27 cellular contexts compared by ENCODE assay signal in genomic region chr4:183012862-183013855, GRCh38.
DNase-seq lines count a peak whose midpoint lies in the region; ATAC-seq and TF ChIP-seq lines count a peak whose summit lies in the region.
"Had no signal": no experiment of that assay in that cellular context is flagged by ENCODE, and none has a peak within 500 bp of the region (broad histone marks: within the 10 kb centered on the region; RNA-seq: fewer than 3 reads in every experiment).

No MANE protein-coding gene starts in this region.

- H3K27me3 ChIP-seq in BE2C (peaks cover 5% of the 10 kb centered on the region), GM23248 (replicated peaks; ENCODE audit: insufficient read depth) (peaks cover 57% of the 10 kb centered on the region), mesenchymal stem cell (ENCODE audit: control insufficient read depth in 1 of 2, insufficient read depth in 1 of 2, low read length in 2 of 2) (peaks cover 31 to 37% of the 10 kb centered on the region in 2 experiments), Caco-2 (replicated peaks; ENCODE audit: control insufficient read depth, insufficient read depth, low read length) (no peaks in the 10 kb centered on the region)
- H3K27me3 ChIP-seq: MG63 had no signal

- H3K9me2 ChIP-seq in GM23248 (ENCODE audit: insufficient read depth) = no peaks in the 10 kb centered on the region

- no peaks in the 10 kb centered on the region for H3F3A ChIP-seq in GM23248 (ENCODE audit: insufficient read depth)

- H3K27me3 Mint-ChIP-seq in WTC11 (ENCODE audit: low read depth) = no peaks in the 10 kb centered on the region; the same call in 1 of the 2 replicates
- peaks cover 34% of the 10 kb centered on the region for H3K27me3 Mint-ChIP-seq in Caco-2 (ENCODE audit: insufficient read depth, unreplicated experiment)
- peaks cover 18% of the 10 kb centered on the region for H3K27me3 Mint-ChIP-seq in stimulated activated memory B cell treated with anti-CD40 and anti-IgM and Interleukin-4, amounts not matched to agents 10 μg/mL and 1 μg/mL and 100 μg/mL, for 72 hours
- H3K27me3 Mint-ChIP-seq: dendritic cell treated with granulocyte-macrophage colony-stimulating factor and Interleukin-4, amounts not matched to agents 40 ng/mL and 50 ng/mL, for 4 days had no signal

- H3K79me2 ChIP-seq in GM23248 (ENCODE audit: insufficient read depth) = no peaks in the 10 kb centered on the region

- H2BK15ac ChIP-seq in mesenchymal stem cell (ENCODE audit: low read depth, poor library complexity, severe bottlenecking) = peak overlapping the region; percentile 73

- H3K9ac ChIP-seq in GM23248 (no peak overlapping the region), mesenchymal stem cell (ENCODE audit: low read length) (no peak overlapping the region)

- H3K27ac Mint-ChIP-seq in WTC11 (no peak overlapping the region), Caco-2 (ENCODE audit: unreplicated experiment) (no peak overlapping the region)
- no peak overlapping the region for H3K27ac Mint-ChIP-seq in stimulated activated memory B cell treated with anti-CD40 and anti-IgM and Interleukin-4, amounts not matched to agents 10 μg/mL and 1 μg/mL and 100 μg/mL, for 72 hours
- H3K27ac Mint-ChIP-seq: activated naive CD8-positive, alpha-beta T cell treated with anti-CD3 and anti-CD28 coated beads for 36 hours; dendritic cell treated with granulocyte-macrophage colony-stimulating factor and Interleukin-4, amounts not matched to agents 40 ng/mL and 50 ng/mL, for 4 days; naive thymus-derived CD4-positive, alpha-beta T cell; stimulated activated naive CD8-positive, alpha-beta T cell treated with anti-CD3 and anti-CD28 coated beads, Interleukin-15, Interleukin-2, amounts not matched to agents 100 ng/mL and 50 ng/mL, for 24 hours; T-helper 2 cell treated with Interferon-gamma antibody and Interleukin-4, amounts not matched to agents 5 μg/mL and 100 μg/mL, for 36 hours had no signal

- intact Hi-C loops in Caco-2 (cut with micrococcal nuclease; ENCODE audit: unreplicated experiment) = no loop called here

- H3K36me3 ChIP-seq in BE2C (no peaks in the 10 kb centered on the region), GM23248 (ENCODE audit: low read depth) (no peaks in the 10 kb centered on the region), mesenchymal stem cell (ENCODE audit: control insufficient read depth in 1 of 2, insufficient read depth in 2 of 2, low read depth in 1 of 2, low read length in 2 of 2) (no peaks in the 10 kb centered on the region), Caco-2 (ENCODE audit: control insufficient read depth, insufficient read depth, low read length) (no peaks in the 10 kb centered on the region)
- H3K36me3 ChIP-seq: MG63 had no signal

- no peak overlapping the region for H4K8ac ChIP-seq in mesenchymal stem cell (ENCODE audit: low read length)

- no peak overlapping the region for H2AK5ac ChIP-seq in mesenchymal stem cell (ENCODE audit: low read length, severe bottlenecking)

- in situ Hi-C loops in GM23248 (cut with MboI) = no loop called here

- H3K4me1 Mint-ChIP-seq in WTC11 (peaks cover 11% of the 10 kb centered on the region), Caco-2 (ENCODE audit: low read depth, unreplicated experiment) (no peaks in the 10 kb centered on the region)
- no peaks in the 10 kb centered on the region for H3K4me1 Mint-ChIP-seq in stimulated activated memory B cell treated with anti-CD40 and anti-IgM and Interleukin-4, amounts not matched to agents 10 μg/mL and 1 μg/mL and 100 μg/mL, for 72 hours
- H3K4me1 Mint-ChIP-seq: activated naive CD8-positive, alpha-beta T cell treated with anti-CD3 and anti-CD28 coated beads for 36 hours; naive thymus-derived CD4-positive, alpha-beta T cell had no signal

- POLR2A ChIA-PET in WTC11 (lab: Charles Lee) (no interaction called here), Caco-2 (lab: Charles Lee) (interaction anchor here (0.5 kb wide), 1 partner anchor 22 kb away, joined by 4 read pairs; no protein-coding TSS in a partner anchor)

- H2BK5ac ChIP-seq in mesenchymal stem cell (ENCODE audit: low read depth, low read length, poor library complexity, severe bottlenecking) = no peak overlapping the region

- H3K23ac ChIP-seq in mesenchymal stem cell (ENCODE audit: low read length in 2 of 2) = no peak overlapping the region

- H3K14ac ChIP-seq in mesenchymal stem cell (ENCODE audit: low read length in 2 of 2) = peak overlapping the region in 1 of 2 experiments; percentile 14

- no peaks in the 10 kb centered on the region for H3K4me1 ChIP-seq in BE2C
- H3K4me1 ChIP-seq in GM23248 (ENCODE audit: insufficient read depth) = no peaks in the 10 kb centered on the region
- peaks cover 1% of the 10 kb centered on the region for H3K4me1 ChIP-seq in mesenchymal stem cell (ENCODE audit: control insufficient read depth, insufficient read depth, low read depth, low read length)
- H3K4me1 ChIP-seq in Caco-2 = no peaks in the 10 kb centered on the region

- CTCF ChIA-PET in WTC11 (lab: Charles Lee) = interaction anchor here (0.6 to 1.9 kb wide), 16 partner anchors 12 to 394 kb away, joined by 3 to 20 read pairs (median 4); no protein-coding TSS in a partner anchor
- CTCF ChIA-PET in Caco-2 (lab: Charles Lee) = no interaction called here

- H3K9me3 Mint-ChIP-seq in WTC11 = no peaks in the 10 kb centered on the region
- no peaks in the 10 kb centered on the region for H3K9me3 Mint-ChIP-seq in Caco-2 (ENCODE audit: unreplicated experiment)
- H3K9me3 Mint-ChIP-seq in stimulated activated memory B cell treated with anti-CD40 and anti-IgM and Interleukin-4, amounts not matched to agents 10 μg/mL and 1 μg/mL and 100 μg/mL, for 72 hours = peaks cover 2% of the 10 kb centered on the region
- H3K9me3 Mint-ChIP-seq: activated naive CD8-positive, alpha-beta T cell treated with anti-CD3 and anti-CD28 coated beads for 36 hours; stimulated activated naive CD8-positive, alpha-beta T cell treated with anti-CD3 and anti-CD28 coated beads, Interleukin-15, Interleukin-2, amounts not matched to agents 100 ng/mL and 50 ng/mL, for 24 hours; T-helper 2 cell treated with Interferon-gamma antibody and Interleukin-4, amounts not matched to agents 5 μg/mL and 100 μg/mL, for 36 hours had no signal

- no peak overlapping the region for H3K4me2 ChIP-seq in GM23248 (ENCODE audit: unreplicated experiment)
- H3K4me2 ChIP-seq in mesenchymal stem cell (ENCODE audit: low read length, poor library complexity, severe bottlenecking) = no peak overlapping the region

- H3K27ac ChIP-seq in GM23248 (no peak overlapping the region), mesenchymal stem cell (ENCODE audit: low read length, poor library complexity, severe bottlenecking) (no peak overlapping the region)
- H3K27ac ChIP-seq: SK-N-MC had no signal

- 32 to 33% methylated on average over 19 of the region's 19 CpGs for WGBS in GM23248 (ENCODE audit: low coverage in 1 of 2, low lambda C conversion rate in 2 of 2, missing lambda C conversion rate in 2 of 2), 2 experiments
- 59% methylated on average over 19 of the region's 19 CpGs for WGBS in mesenchymal stem cell

- H4K91ac ChIP-seq in mesenchymal stem cell (ENCODE audit: low read length) = no peak overlapping the region

- no peak overlapping the region for H2BK120ac ChIP-seq in mesenchymal stem cell (ENCODE audit: low read depth, low read length)

- H2BK12ac ChIP-seq in mesenchymal stem cell (ENCODE audit: low read length in 2 of 2) = peak overlapping the region in 1 of 2 experiments; percentile 75

- H2AFZ ChIP-seq in GM23248 = no peak overlapping the region
- H2AFZ ChIP-seq in mesenchymal stem cell (ENCODE audit: low read depth, low read length) = peak overlapping the region; percentile 24

- H3K79me1 ChIP-seq in mesenchymal stem cell (replicated peaks; ENCODE audit: low read length, poor library complexity, severe bottlenecking) = no peaks in the 10 kb centered on the region

- H3K4ac ChIP-seq in mesenchymal stem cell (ENCODE audit: low read depth in 1 of 2, low read length in 2 of 2) = no peak overlapping the region

- TF ChIP-seq CTCF in BE2C (IDR thresholded peaks at IDR 0.05; ENCODE audit: low read depth, low read length) = peak; percentile 37
- TF ChIP-seq CTCF in WTC11 (IDR thresholded peaks at IDR 0.05) = no peak
- TF ChIP-seq CTCF in Caco-2 (IDR thresholded peaks at IDR 0.05; ENCODE audit: insufficient read depth in 1 of 2, low read depth in 1 of 2, low read length in 1 of 2, severe bottlenecking in 1 of 2, unreplicated experiment in 1 of 2) = no peak

- H3K4me3 ChIP-seq in BE2C (ENCODE audit: low read depth, low read length) (no peak overlapping the region), GM23248 (no peak overlapping the region), mesenchymal stem cell (ENCODE audit: insufficient read depth in 1 of 2, low read depth in 1 of 2, low read length in 2 of 2) (no peak overlapping the region), Caco-2 (ENCODE audit: low read depth, low read length) (no peak overlapping the region)
- H3K4me3 ChIP-seq: K562, MG63, SK-N-MC had no signal

- ATAC-seq in WTC11 = peak; percentile 85
- ATAC-seq in stimulated activated memory B cell treated with anti-CD40 and anti-IgM and Interleukin-4, amounts not matched to agents 10 μg/mL and 1 μg/mL and 100 μg/mL, for 72 hours = no peak
- ATAC-seq: K562; naive thymus-derived CD4-positive, alpha-beta T cell; sciatic nerve had no signal

- H3K36me3 Mint-ChIP-seq in WTC11 (no peaks in the 10 kb centered on the region), Caco-2 (ENCODE audit: insufficient read depth, unreplicated experiment) (no peaks in the 10 kb centered on the region)
- H3K36me3 Mint-ChIP-seq in stimulated activated memory B cell treated with anti-CD40 and anti-IgM and Interleukin-4, amounts not matched to agents 10 μg/mL and 1 μg/mL and 100 μg/mL, for 72 hours = no peaks in the 10 kb centered on the region
- H3K36me3 Mint-ChIP-seq: activated naive CD8-positive, alpha-beta T cell treated with anti-CD3 and anti-CD28 coated beads for 36 hours; naive thymus-derived CD4-positive, alpha-beta T cell had no signal

- no peaks in the 10 kb centered on the region for H4K20me1 ChIP-seq in GM23248 (ENCODE audit: insufficient read depth)

- no peak for DNase-seq in BE2C
- peak; percentile 20 for DNase-seq in GM23248
- peak; percentile 21 for DNase-seq in WTC11 (ENCODE audit: low spot score)
- DNase-seq in mesenchymal stem cell = peak; percentile 9
- DNase-seq in Caco-2 = no peak
- no peak for DNase-seq in activated CD8-positive, alpha-beta memory T cell treated with anti-CD3 and anti-CD28 coated beads, Interleukin-2, amount 50 U/mL, for 48 hours
- DNase-seq in T-helper 1 cell = no peak
- DNase-seq: ACHN; activated CD4-positive, alpha-beta T cell treated with anti-CD3 and anti-CD28 coated beads, Interleukin-2, amount 50 U/mL, for 48 hours; activated CD4-positive, CD25-positive, alpha-beta regulatory T cell; activated naive CD8-positive, alpha-beta T cell treated with anti-CD3 and anti-CD28 coated beads for 36 hours; C1 segment of cervical spinal cord; caudate nucleus; MG63; naive thymus-derived CD4-positive, alpha-beta T cell; NCI-H1436 treated with DMSO at 0.1 percent for 48 hours; NCI-H2171; NCI-H69; posterior cingulate gyrus; stimulated activated CD4-positive, alpha-beta T cell treated with anti-CD3 and anti-CD28 coated beads, Interleukin-15, amount 100 ng/mL, for 24 hours had no signal

- no peaks in the 10 kb centered on the region for H3K9me3 ChIP-seq in BE2C
- H3K9me3 ChIP-seq in GM23248 (ENCODE audit: low read depth) = no peaks in the 10 kb centered on the region
- H3K9me3 ChIP-seq in mesenchymal stem cell (ENCODE audit: control insufficient read depth, low read length) = no peaks in the 10 kb centered on the region
- H3K9me3 ChIP-seq in Caco-2 = no peaks in the 10 kb centered on the region
- H3K9me3 ChIP-seq: MG63 had no signal

- BruUV-seq in Caco-2 (replicated peaks; lab: Mats Ljungman, UMichigan) = no TSS peak

- peak overlapping the region in 1 of 2 experiments; percentile 41 for H3K18ac ChIP-seq in mesenchymal stem cell (ENCODE audit: low read depth in 1 of 2, low read length in 2 of 2)

- peak overlapping the region; percentile 69 for H3K4me3 Mint-ChIP-seq in WTC11
- no peak overlapping the region for H3K4me3 Mint-ChIP-seq in Caco-2 (ENCODE audit: unreplicated experiment)
- H3K4me3 Mint-ChIP-seq in stimulated activated memory B cell treated with anti-CD40 and anti-IgM and Interleukin-4, amounts not matched to agents 10 μg/mL and 1 μg/mL and 100 μg/mL, for 72 hours = no peak overlapping the region
- H3K4me3 Mint-ChIP-seq: activated naive CD8-positive, alpha-beta T cell treated with anti-CD3 and anti-CD28 coated beads for 36 hours; dendritic cell treated with granulocyte-macrophage colony-stimulating factor and Interleukin-4, amounts not matched to agents 40 ng/mL and 50 ng/mL, for 4 days; naive thymus-derived CD4-positive, alpha-beta T cell; stimulated activated naive CD8-positive, alpha-beta T cell treated with anti-CD3 and anti-CD28 coated beads, Interleukin-15, Interleukin-2, amounts not matched to agents 100 ng/mL and 50 ng/mL, for 24 hours; T-helper 2 cell treated with Interferon-gamma antibody and Interleukin-4, amounts not matched to agents 5 μg/mL and 100 μg/mL, for 36 hours had no signal

Comparison
In these comparisons a context has a peak if more than half of its experiments do, and no peak if none do; other contexts are left out.
1. DNase-seq: peak in GM23248 (single experiment), WTC11 (single experiment) and mesenchymal stem cell (single experiment); none in BE2C (single experiment), Caco-2 (0 of 2), activated CD8-positive, alpha-beta memory T cell treated with anti-CD3 and anti-CD28 coated beads, Interleukin-2, amount 50 U/mL, for 48 hours (single experiment) and T-helper 1 cell (0 of 5).